In genomic region chr6:12371641-12372146, GRCh38 we compare ENCODE assay signal across 1 cellular context.
TF ChIP-seq lines count a peak whose summit lies in the region.

No MANE protein-coding gene starts in this region.

TF ChIP-seq in HEK293, 187 proteins besides CTCF, POLR2A, EP300 and RAD21 (continued from another document and continues in another):
- TF ChIP-seq ZNF148 (tag by site-specific recombination; IDR thresholded peaks at IDR 0.05; ENCODE audit: borderline replicate concordance) (no peak), ZNF324 (tag by site-specific recombination; IDR thresholded peaks at IDR 0.05) (no peak), ZNF341 (tag by site-specific recombination; IDR thresholded peaks at IDR 0.05; ENCODE audit: low read depth) (no peak), RBAK (tag by site-specific recombination; IDR thresholded peaks at IDR 0.05) (no peak), ZNF211 (tag by site-specific recombination; IDR thresholded peaks at IDR 0.05; ENCODE audit: low read depth) (no peak), ZNF114 (tag by site-specific recombination; IDR thresholded peaks at IDR 0.05) (no peak), SP3 (tag by site-specific recombination; IDR thresholded peaks at IDR 0.05) (no peak), EGR2 (tag by site-specific recombination; IDR thresholded peaks at IDR 0.05; ENCODE audit: low read depth) (no peak), ZNF843 (tag by site-specific recombination; IDR thresholded peaks at IDR 0.05) (peak; percentile 84), ZSCAN4 (tag by site-specific recombination; IDR thresholded peaks at IDR 0.05) (no peak), BCL6B (tag by site-specific recombination; IDR thresholded peaks at IDR 0.05) (no peak), ZNF596 (tag by site-specific recombination; IDR thresholded peaks at IDR 0.05) (no peak), ZNF23 (tag by site-specific recombination; IDR thresholded peaks at IDR 0.05; ENCODE audit: borderline replicate concordance) (no peak), PRDM2 (tag by site-specific recombination; IDR thresholded peaks at IDR 0.05; ENCODE audit: borderline replicate concordance) (no peak), ZBTB48 (tag by site-specific recombination; IDR thresholded peaks at IDR 0.05) (no peak), ZNF10 (tag by site-specific recombination; IDR thresholded peaks at IDR 0.05) (no peak), ZNF221 (tag by site-specific recombination; IDR thresholded peaks at IDR 0.05; ENCODE audit: borderline replicate concordance) (no peak), ZNF404 (tag by site-specific recombination; IDR thresholded peaks at IDR 0.05) (no peak), KLF8 (tag by site-specific recombination; IDR thresholded peaks at IDR 0.05) (peak; percentile 37; the same call in 1 of the 2 replicates), KLF1 (tag by site-specific recombination; IDR thresholded peaks at IDR 0.05) (no peak), ZNF600 (tag by site-specific recombination; IDR thresholded peaks at IDR 0.05) (no peak), MYNN (tag by site-specific recombination; IDR thresholded peaks at IDR 0.05; ENCODE audit: borderline replicate concordance) (no peak), ZNF184 (tag by site-specific recombination; IDR thresholded peaks at IDR 0.05) (peak; percentile 89), ZNF280D (tag by site-specific recombination; IDR thresholded peaks at IDR 0.05) (no peak), ZNF677 (tag by site-specific recombination; IDR thresholded peaks at IDR 0.05) (no peak), ZNF138 (tag by site-specific recombination; IDR thresholded peaks at IDR 0.05; ENCODE audit: borderline replicate concordance) (no peak), ZNF555 (tag by site-specific recombination; conservative IDR thresholded peaks at IDR 0.05) (0 out of 2 replicates have a peak, but pooled peaks have one; percentile 11), ZNF157 (tag by site-specific recombination; IDR thresholded peaks at IDR 0.05) (no peak), ZNF561 (tag by site-specific recombination; IDR thresholded peaks at IDR 0.05; ENCODE audit: borderline replicate concordance) (no peak), ZIC2 (tag by site-specific recombination; IDR thresholded peaks at IDR 0.05) (no peak), WT1 (tag by site-specific recombination; IDR thresholded peaks at IDR 0.05) (no peak), KLF7 (tag by site-specific recombination; IDR thresholded peaks at IDR 0.05; ENCODE audit: borderline replicate concordance) (no peak), PBX3 (CRISPR knock-in tag; IDR thresholded peaks at IDR 0.05) (no peak), ZNF660 (tag by site-specific recombination; IDR thresholded peaks at IDR 0.05) (no peak), ZFP69B (tag by site-specific recombination; IDR thresholded peaks at IDR 0.05) (no peak), ZBTB8A (tag by site-specific recombination; IDR thresholded peaks at IDR 0.05) (no peak), ZNF777 (tag by site-specific recombination; IDR thresholded peaks at IDR 0.05; ENCODE audit: borderline replicate concordance) (no peak), OVOL3 (tag by site-specific recombination; IDR thresholded peaks at IDR 0.05) (0 out of 2 replicates have a peak, but pooled peaks have one; percentile 35), ZNF223 (tag by site-specific recombination; IDR thresholded peaks at IDR 0.05) (no peak), KLF9 (tag by site-specific recombination; IDR thresholded peaks at IDR 0.05; ENCODE audit: low read depth) (no peak), ZBTB6 (tag by site-specific recombination; IDR thresholded peaks at IDR 0.05) (no peak), ZNF362 (tag by site-specific recombination; IDR thresholded peaks at IDR 0.05) (no peak), KLF16 (tag by site-specific recombination; IDR thresholded peaks at IDR 0.05) (no peak), ZNF513 (tag by site-specific recombination; IDR thresholded peaks at IDR 0.05) (no peak), ZNF112 (tag by site-specific recombination; IDR thresholded peaks at IDR 0.05) (peak; percentile 45; the same call in 1 of the 2 replicates), SETDB1 (IDR thresholded peaks at IDR 0.05; ENCODE audit: insufficient read length, low read length) (no peak), GLI4 (tag by site-specific recombination; IDR thresholded peaks at IDR 0.05) (no peak), ZNF16 (tag by site-specific recombination; IDR thresholded peaks at IDR 0.05; ENCODE audit: low read depth) (no peak), YY2 (tag by site-specific recombination; IDR thresholded peaks at IDR 0.05) (no peak)
